ENCODE assay signal across 8 cellular contexts in the genomic region with DNA sequence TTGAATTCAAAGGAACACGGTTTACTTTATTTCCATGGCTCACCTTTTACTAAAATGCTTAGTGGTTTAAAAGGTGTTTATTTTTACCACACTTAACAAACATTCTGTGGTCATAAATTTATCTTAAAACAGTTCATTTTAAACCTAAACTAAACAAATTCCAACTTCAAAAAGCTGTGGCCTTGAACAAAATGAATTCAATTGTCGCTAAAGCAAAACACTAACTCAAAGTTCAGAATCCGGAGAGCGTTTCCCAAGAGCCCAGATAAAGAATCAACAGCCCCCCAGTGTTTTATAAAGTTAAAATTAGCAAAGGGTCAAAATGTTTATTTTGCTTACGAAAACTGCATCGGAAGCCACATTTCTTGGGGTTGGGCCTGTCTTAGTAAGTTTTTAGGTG. TPM values are rescaled to one million over a fixed set of nuclear protein-coding genes. Genes with fewer than 3 reads are reported as not detected.
DNase-seq lines count a peak whose midpoint lies in the region; ATAC-seq and TF ChIP-seq lines count a peak whose summit lies in the region.

No MANE protein-coding gene starts in this region.

- no peak for ATAC-seq in naive thymus-derived CD4-positive, alpha-beta T cell
- ATAC-seq in HG03565 (IDR thresholded peaks at IDR 0.05; ENCODE audit: unreplicated experiment), result no peak

- peak overlapping the region; percentile 96 to 100 (median 98) for H3K4me3 Mint-ChIP-seq in naive thymus-derived CD4-positive, alpha-beta T cell

- intact Hi-C loops in naive thymus-derived CD4-positive, alpha-beta T cell (cut with micrococcal nuclease), result loop anchor here (2.0 to 10.0 kb wide), 10 partner anchors 49 to 1879 kb away; partner anchors contain the start of genes PEF1 (in 2 of the 2), LAPTM5 (in 1 of the 2), PTP4A2 (in 1 of the 2) and RBBP4 (in 1 of the 2)

- peak overlapping the region; percentile 51 for H3K4me3 ChIP-seq in AG09309 (ENCODE audit: control insufficient read depth, low read depth, low read length)
- H3K4me3 ChIP-seq in coronary artery, result peak overlapping the region; percentile 82
- H3K4me3 ChIP-seq in naive thymus-derived CD4-positive, alpha-beta T cell (ENCODE audit: low read length), result peak overlapping the region; percentile 97

- no peak for TF ChIP-seq CTCF in AG09309 (IDR thresholded peaks at IDR 0.05; ENCODE audit: control insufficient read depth, insufficient read depth, low read depth, low read length, missing control alignments)
- TF ChIP-seq CTCF in coronary artery (IDR thresholded peaks at IDR 0.05), result no peak

- H3K27ac Mint-ChIP-seq in naive thymus-derived CD4-positive, alpha-beta T cell, result peak overlapping the region; percentile 75 to 99 (median 98)

- H3K4me1 Mint-ChIP-seq in naive thymus-derived CD4-positive, alpha-beta T cell, result peaks cover 23 to 48% (median 34%) of the 10 kb centered on the region in 7 donors

- H3K27me3 Mint-ChIP-seq in naive thymus-derived CD4-positive, alpha-beta T cell, result no peaks in the 10 kb centered on the region

- H3K4me1 ChIP-seq in naive thymus-derived CD4-positive, alpha-beta T cell (ENCODE audit: control insufficient read depth in 2 of 2, insufficient read depth in 2 of 2, low read length in 2 of 2), result peaks cover 18 to 29% of the 10 kb centered on the region in 2 donors

- peaks cover 0 to 12% (median 2%) of the 10 kb centered on the region in 5 donors for H3K36me3 Mint-ChIP-seq in naive thymus-derived CD4-positive, alpha-beta T cell

- no peaks in the 10 kb centered on the region for H3K27me3 ChIP-seq in naive thymus-derived CD4-positive, alpha-beta T cell (ENCODE audit: control insufficient read depth in 2 of 2, insufficient read depth in 2 of 2, low read length in 2 of 2)

- POLR2A ChIA-PET in naive thymus-derived CD4-positive, alpha-beta T cell (lab: Charles Lee), result interaction anchor here (0.7 to 1.4 kb wide), 5 partner anchors 14 to 1917 kb away, joined by 3 to 4 read pairs (median 3); partner anchors contain the start of gene SRSF4

- H3K9me3 Mint-ChIP-seq in naive thymus-derived CD4-positive, alpha-beta T cell, result no peaks in the 10 kb centered on the region

- CTCF ChIA-PET in naive thymus-derived CD4-positive, alpha-beta T cell (lab: Charles Lee), result interaction anchor here (0.8 kb wide), 1 partner anchor 54 kb away, joined by 4 read pairs; no protein-coding TSS in a partner anchor

- H3K36me3 ChIP-seq in KOPT-K1 (ENCODE audit: insufficient read depth, low read length), result peaks cover 29% of the 10 kb centered on the region
- H3K36me3 ChIP-seq in naive thymus-derived CD4-positive, alpha-beta T cell (ENCODE audit: control insufficient read depth in 2 of 3, insufficient read depth in 3 of 3, low read length in 3 of 3), result peaks cover 0 to 3% (median 0%) of the 10 kb centered on the region in 3 experiments

- peak overlapping the region; percentile 84 for H3K27ac ChIP-seq in KOPT-K1 (ENCODE audit: low read depth, low read length, poor library complexity, severe bottlenecking)
- H3K27ac ChIP-seq in coronary artery, result peak overlapping the region; percentile 91 to 93
- H3K27ac ChIP-seq in naive thymus-derived CD4-positive, alpha-beta T cell (ENCODE audit: low read depth, low read length), result peak overlapping the region; percentile 95

- H3K9me3 ChIP-seq in KOPT-K1 (ENCODE audit: insufficient read depth, low read length, poor library complexity, severe bottlenecking), result no peaks in the 10 kb centered on the region
- no peaks in the 10 kb centered on the region for H3K9me3 ChIP-seq in naive thymus-derived CD4-positive, alpha-beta T cell (ENCODE audit: control insufficient read depth in 2 of 3, low read length in 3 of 3)

- DNase-seq in AG09309 (ENCODE audit: low read depth) (no peak), coronary artery (ENCODE audit: low spot score) (no peak), DMS79 (lab: John Stamatoyannopoulos, UW) (no peak), AG08395 (ENCODE audit: low spot score) (no peak)
- DNase-seq in naive thymus-derived CD4-positive, alpha-beta T cell, result no peak
- no peak for DNase-seq in stimulated activated CD4-positive, alpha-beta T cell treated with anti-CD3 and anti-CD28 coated beads, Interleukin-15, amount 100 ng/mL, for 24 hours

RNA-seq across cellular contexts. Expression of gene PUM1, which starts 1.4 kb away (rescaled TPM):
- 100 to 1,000 TPM; 114 to 226 (median 174) TPM for total RNA-seq in naive thymus-derived CD4-positive, alpha-beta T cell
- polyA plus RNA-seq in naive thymus-derived CD4-positive, alpha-beta T cell, result 100 to 1,000 TPM; 123 to 146 TPM
